Comparison of ENCODE assay signal across 25 cellular contexts in genomic region chr11:40134820-40135219, GRCh38.
"Had no signal": no experiment of that assay in that cellular context is flagged by ENCODE, and none has a peak within 500 bp of the region (broad histone marks: within the 10 kb centered on the region; RNA-seq: fewer than 3 reads in every experiment).

No MANE protein-coding gene starts in this region.

- H3K4me1 Mint-ChIP-seq: naive thymus-derived CD8-positive, alpha-beta T cell; stimulated activated effector memory CD8-positive, alpha-beta T cell treated with anti-CD3 and anti-CD28 coated beads, Interleukin-12 subunit alpha, Interleukin-12 subunit beta, amount 100 ng/mL, for 72 hours had no signal

- H3K27ac ChIP-seq: coronary artery, esophagus muscularis mucosa, foreskin keratinocyte, gastroesophageal sphincter, heart left ventricle, hepatocyte, left lung, prostate gland, right atrium auricular region, thoracic aorta, tibial nerve, upper lobe of left lung had no signal

- H3K27ac Mint-ChIP-seq: naive thymus-derived CD8-positive, alpha-beta T cell; nephron progenitor cell; stimulated activated effector memory CD8-positive, alpha-beta T cell treated with anti-CD3 and anti-CD28 coated beads, Interleukin-12 subunit alpha, Interleukin-12 subunit beta, amount 100 ng/mL, for 72 hours had no signal

- H3K4me3 ChIP-seq: coronary artery, esophagus muscularis mucosa, gastroesophageal sphincter, heart left ventricle, hepatocyte, left lung, prostate gland, right atrium auricular region, thoracic aorta, tibial nerve, upper lobe of left lung had no signal

- H3K36me3 ChIP-seq: esophagus muscularis mucosa, gastroesophageal sphincter, heart left ventricle, left lung, prostate gland, right atrium auricular region, thoracic aorta, tibial nerve, upper lobe of left lung had no signal

- H3K9me3 ChIP-seq: esophagus muscularis mucosa, gastroesophageal sphincter, heart left ventricle, left lung, prostate gland, right atrium auricular region, thoracic aorta, tibial nerve, upper lobe of left lung had no signal

- H3K27me3 Mint-ChIP-seq: naive thymus-derived CD8-positive, alpha-beta T cell had no signal

- H3K36me3 Mint-ChIP-seq: naive thymus-derived CD8-positive, alpha-beta T cell; stimulated activated effector memory CD8-positive, alpha-beta T cell treated with anti-CD3 and anti-CD28 coated beads, Interleukin-12 subunit alpha, Interleukin-12 subunit beta, amount 100 ng/mL, for 72 hours had no signal

- H2AFZ ChIP-seq: hepatocyte had no signal

- ATAC-seq: foreskin keratinocyte; gastroesophageal sphincter; heart left ventricle; left lung; naive thymus-derived CD8-positive, alpha-beta T cell; sciatic nerve; stimulated activated effector memory CD8-positive, alpha-beta T cell treated with anti-CD3 and anti-CD28 coated beads, Interleukin-12 subunit alpha, Interleukin-12 subunit beta, amount 100 ng/mL, for 72 hours; stimulated activated naive CD8-positive, alpha-beta T cell treated with anti-CD3 and anti-CD28 coated beads, Interleukin-15, Interleukin-2, amounts not matched to agents 100 U/mL and 50 U/mL, for 24 hours had no signal

- H3K4me2 ChIP-seq: hepatocyte had no signal

- H3K4me1 ChIP-seq: esophagus muscularis mucosa, foreskin keratinocyte, gastroesophageal sphincter, heart left ventricle, left lung, prostate gland, right atrium auricular region, upper lobe of left lung had no signal

- H3K4me3 Mint-ChIP-seq: naive thymus-derived CD8-positive, alpha-beta T cell; nephron progenitor cell; stimulated activated effector memory CD8-positive, alpha-beta T cell treated with anti-CD3 and anti-CD28 coated beads, Interleukin-12 subunit alpha, Interleukin-12 subunit beta, amount 100 ng/mL, for 72 hours had no signal

- H3K27me3 ChIP-seq: foreskin keratinocyte, gastroesophageal sphincter, heart left ventricle, hepatocyte, left lung, right atrium auricular region, tibial nerve, upper lobe of left lung had no signal

- DNase-seq: dermis blood vessel endothelial cell; effector memory CD4-positive, alpha-beta T cell; foreskin keratinocyte; heart left ventricle; left cardiac atrium; left lung; mesendoderm; naive thymus-derived CD8-positive, alpha-beta T cell; nephron progenitor cell; nucleus accumbens; stimulated activated CD4-positive, alpha-beta T cell treated with anti-CD3 and anti-CD28 coated beads, Interleukin-2, amount 100 ng/mL, for 24 hours; stimulated activated CD4-positive, alpha-beta T cell treated with anti-CD3 and anti-CD28 coated beads, Interleukin-4, amount 100 ng/mL, for 24 hours; stimulated activated naive CD8-positive, alpha-beta T cell treated with anti-CD3 and anti-CD28 coated beads, Interleukin-15, Interleukin-2, amounts not matched to agents 100 U/mL and 50 U/mL, for 24 hours; substantia nigra; upper lobe of left lung had no signal

- H3K9me3 Mint-ChIP-seq: nephron progenitor cell had no signal
